16 cellular contexts compared by ENCODE assay signal in genomic region chrX:34813618-34814017, GRCh38.
A peak's percentile ranks its signal among the peaks of the same experiment; 100 is the strongest.
DNase-seq lines count a peak whose midpoint lies in the region; ATAC-seq and TF ChIP-seq lines count a peak whose summit lies in the region.
"Had no signal": no experiment of that assay in that cellular context is flagged by ENCODE, and none has a peak within 500 bp of the region (broad histone marks: within the 10 kb centered on the region; RNA-seq: fewer than 3 reads in every experiment).

No MANE protein-coding gene starts in this region.

- H3K9me3 Mint-ChIP-seq in type B pancreatic cell = no peaks in the 10 kb centered on the region
- H3K9me3 Mint-ChIP-seq in activated CD8-positive, alpha-beta memory T cell treated with anti-CD3 and anti-CD28 coated beads, Interleukin-2, amount 10 ng/mL, durations not matched to agents 7 days and 5 days (ENCODE audit: low read depth) = peaks cover under 1% of the 10 kb centered on the region

- no peak overlapping the region for H3K4me3 Mint-ChIP-seq in type B pancreatic cell
- H3K4me3 Mint-ChIP-seq in activated CD8-positive, alpha-beta memory T cell treated with anti-CD3 and anti-CD28 coated beads, Interleukin-2, amount 10 ng/mL, durations not matched to agents 7 days and 5 days = no peak overlapping the region
- H3K4me3 Mint-ChIP-seq: CD4-positive, alpha-beta memory T cell had no signal

- H3K27me3 ChIP-seq in Peyer's patch = no peaks in the 10 kb centered on the region

- no peaks in the 10 kb centered on the region for H3K9me3 ChIP-seq in Peyer's patch

- CTCF ChIA-PET in activated CD8-positive, alpha-beta memory T cell treated with anti-CD3 and anti-CD28 coated beads, Interleukin-2, amount 10 ng/mL, durations not matched to agents 7 days and 5 days (lab: Charles Lee) = no interaction called here

- H3K4me3 ChIP-seq in AG10803 (ENCODE audit: low read length) (no peak overlapping the region), astrocyte of the spinal cord (ENCODE audit: low read depth, low read length) (no peak overlapping the region), fibroblast of the aortic adventitia (ENCODE audit: low read depth, low read length) (no peak overlapping the region), Peyer's patch (no peak overlapping the region)
- H3K4me3 ChIP-seq: K562 had no signal

- H3K36me3 ChIP-seq in Peyer's patch = no peaks in the 10 kb centered on the region

- no peaks in the 10 kb centered on the region for H3K4me1 ChIP-seq in Peyer's patch

- no peak for ATAC-seq in activated CD8-positive, alpha-beta memory T cell treated with anti-CD3 and anti-CD28 coated beads, Interleukin-2, amount 10 ng/mL, durations not matched to agents 7 days and 5 days
- ATAC-seq in GM21576 (IDR thresholded peaks at IDR 0.05; ENCODE audit: unreplicated experiment) = no peak
- ATAC-seq: K562 had no signal

- H3K4me1 Mint-ChIP-seq in type B pancreatic cell (ENCODE audit: unreplicated experiment) = no peaks in the 10 kb centered on the region
- no peaks in the 10 kb centered on the region for H3K4me1 Mint-ChIP-seq in activated CD8-positive, alpha-beta memory T cell treated with anti-CD3 and anti-CD28 coated beads, Interleukin-2, amount 10 ng/mL, durations not matched to agents 7 days and 5 days
- H3K4me1 Mint-ChIP-seq: CD4-positive, alpha-beta memory T cell had no signal

- no peak overlapping the region for H3K27ac ChIP-seq in Peyer's patch

- H3K27me3 Mint-ChIP-seq in type B pancreatic cell = no peaks in the 10 kb centered on the region
- H3K27me3 Mint-ChIP-seq in activated CD8-positive, alpha-beta memory T cell treated with anti-CD3 and anti-CD28 coated beads, Interleukin-2, amount 10 ng/mL, durations not matched to agents 7 days and 5 days = no peaks in the 10 kb centered on the region
- H3K27me3 Mint-ChIP-seq: CD4-positive, alpha-beta memory T cell had no signal

- DNase-seq in AG10803 (ENCODE audit: low read depth) = peak; percentile 15
- peak; percentile 33 for DNase-seq in HT1080 (ENCODE audit: low read depth)
- DNase-seq in astrocyte of the spinal cord (ENCODE audit: low read depth, low spot score) = peak; percentile 7
- peak; percentile 14 for DNase-seq in fibroblast of the aortic adventitia (ENCODE audit: low read depth)
- no peak for DNase-seq in Peyer's patch
- DNase-seq in type B pancreatic cell (ENCODE audit: extremely low spot score, unreplicated experiment) = no peak
- no peak for DNase-seq in activated CD8-positive, alpha-beta memory T cell treated with anti-CD3 and anti-CD28 coated beads, Interleukin-2, amount 10 ng/mL, durations not matched to agents 7 days and 5 days
- DNase-seq: CD4-positive, alpha-beta memory T cell; H7; NCI-H1092; NCI-H1694; NCI-H446 treated with DMSO at 0.1 percent for 48 hours; NCI-H748 treated with DMSO at 0.1 percent for 48 hours; SHP77 treated with DMSO at 0.1 percent for 48 hours had no signal

- no peak for TF ChIP-seq POLR2A in Peyer's patch (IDR thresholded peaks at IDR 0.05)

- no peak overlapping the region for H3K27ac Mint-ChIP-seq in type B pancreatic cell
- no peak overlapping the region for H3K27ac Mint-ChIP-seq in activated CD8-positive, alpha-beta memory T cell treated with anti-CD3 and anti-CD28 coated beads, Interleukin-2, amount 10 ng/mL, durations not matched to agents 7 days and 5 days
- H3K27ac Mint-ChIP-seq: CD4-positive, alpha-beta memory T cell had no signal

- in situ Hi-C loops in astrocyte of the spinal cord (cut with HindIII; ENCODE audit: low sequenced_read_pairs) = no loop called here

- no peaks in the 10 kb centered on the region for H3K36me3 Mint-ChIP-seq in type B pancreatic cell
- no peaks in the 10 kb centered on the region for H3K36me3 Mint-ChIP-seq in activated CD8-positive, alpha-beta memory T cell treated with anti-CD3 and anti-CD28 coated beads, Interleukin-2, amount 10 ng/mL, durations not matched to agents 7 days and 5 days
- H3K36me3 Mint-ChIP-seq: CD4-positive, alpha-beta memory T cell had no signal

- TF ChIP-seq CTCF in AG10803 (conservative IDR thresholded peaks at IDR 0.05; ENCODE audit: low read length) (no peak), astrocyte of the spinal cord (IDR thresholded peaks at IDR 0.05; ENCODE audit: low read depth, low read length) (no peak), fibroblast of the aortic adventitia (IDR thresholded peaks at IDR 0.05; ENCODE audit: insufficient read depth, low read length) (no peak), Peyer's patch (IDR thresholded peaks at IDR 0.05) (no peak), type B pancreatic cell (conservative IDR thresholded peaks at IDR 0.05) (no peak)

Comparison
In these comparisons a context has a peak if more than half of its experiments do, and no peak if none do; other contexts are left out.
1. DNase-seq: peak in AG10803 (single experiment), HT1080 (single experiment), astrocyte of the spinal cord (single experiment) and fibroblast of the aortic adventitia (single experiment); none in Peyer's patch (0 of 3), type B pancreatic cell (single experiment) and activated CD8-positive, alpha-beta memory T cell treated with anti-CD3 and anti-CD28 coated beads, Interleukin-2, amount 10 ng/mL, durations not matched to agents 7 days and 5 days (single experiment).